ENCODE assay signal across 8 cellular contexts in the genomic region with DNA sequence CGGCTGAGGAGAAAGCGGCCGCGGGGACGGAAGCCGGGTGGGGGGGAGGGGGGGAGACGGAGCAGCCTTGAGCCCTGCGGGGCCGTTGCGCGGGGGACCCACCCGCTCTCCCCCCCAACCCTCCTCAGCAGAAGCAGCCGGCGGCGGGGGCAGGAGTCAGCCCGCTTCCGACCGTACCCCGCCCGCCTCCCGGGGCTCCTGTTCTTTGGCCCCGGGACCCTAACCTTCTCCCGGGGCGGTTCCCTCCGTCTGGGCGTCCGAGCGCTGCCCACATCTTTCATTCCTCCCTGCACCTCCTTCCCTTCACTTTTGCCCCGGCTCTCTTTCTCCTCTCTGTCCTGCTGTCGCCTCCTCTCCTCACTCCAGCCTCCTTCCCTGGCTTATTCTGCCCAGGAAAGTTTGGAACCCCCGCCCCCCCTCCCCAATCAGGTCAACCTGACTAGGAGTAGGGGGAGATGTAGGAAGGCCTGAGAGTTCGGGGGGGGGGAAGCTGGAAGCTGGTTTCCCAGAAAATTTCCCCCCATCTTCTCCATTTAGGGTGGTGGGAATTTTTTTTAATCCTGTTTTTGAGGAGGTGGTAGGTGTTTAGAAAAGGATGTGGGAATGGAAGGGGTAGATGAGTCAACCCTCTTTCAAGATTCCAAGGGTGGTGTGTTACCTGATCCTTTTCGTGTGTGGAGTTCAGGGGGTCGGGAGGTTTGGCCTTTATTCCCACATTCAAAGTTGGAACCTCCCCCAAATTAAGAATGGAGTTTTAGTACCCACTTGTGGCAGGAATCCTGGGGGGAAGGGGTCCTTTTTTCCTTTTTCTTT. TPM values are rescaled to one million over a fixed set of nuclear protein-coding genes. Genes with fewer than 3 reads are reported as not detected.
DNase-seq lines count a peak whose midpoint lies in the region; ATAC-seq, FAIRE-seq and TF ChIP-seq lines count a peak whose summit lies in the region.

No MANE protein-coding gene starts in this region.

- peaks cover 17% of the 10 kb centered on the region for H3K36me3 Mint-ChIP-seq in activated CD4-positive, alpha-beta T cell treated with anti-CD3 and anti-CD28 coated beads, Interleukin-2, amount 10 ng/mL, durations not matched to agents 24 days and 14 days (ENCODE audit: low read depth)
- H3K36me3 Mint-ChIP-seq in type B pancreatic cell = peaks cover 8% of the 10 kb centered on the region

- no peak for FAIRE-seq in HTR-8/SVneo (lab: Jason Lieb, UNC)

- peaks cover 7% of the 10 kb centered on the region for H3K27me3 Mint-ChIP-seq in activated CD4-positive, alpha-beta T cell treated with anti-CD3 and anti-CD28 coated beads, Interleukin-2, amount 10 ng/mL, durations not matched to agents 24 days and 14 days
- H3K27me3 Mint-ChIP-seq in type B pancreatic cell = peaks cover 8% of the 10 kb centered on the region

- peak overlapping the region; percentile 88 for H3K4me3 Mint-ChIP-seq in activated CD4-positive, alpha-beta T cell treated with anti-CD3 and anti-CD28 coated beads, Interleukin-2, amount 10 ng/mL, durations not matched to agents 24 days and 14 days
- H3K4me3 Mint-ChIP-seq in type B pancreatic cell = peak overlapping the region; percentile 93

- H3K27ac ChIP-seq in brain microvascular endothelial cell = peak overlapping the region; percentile 46
- H3K27ac ChIP-seq in right lobe of liver = peak overlapping the region; percentile 46 to 89 (median 76)

- no peaks in the 10 kb centered on the region for H3K36me3 ChIP-seq in brain microvascular endothelial cell (replicated peaks)
- H3K36me3 ChIP-seq in right lobe of liver = no peaks in the 10 kb centered on the region

- DNase-seq in activated CD4-positive, alpha-beta T cell treated with anti-CD3 and anti-CD28 coated beads, Interleukin-2, amount 10 ng/mL, durations not matched to agents 24 days and 14 days = no peak
- DNase-seq in activated CD4-positive, alpha-beta T cell treated with anti-CD3 and anti-CD28 coated beads for 4 hours = no peak
- peak; percentile 21 for DNase-seq in HTR-8/SVneo (ENCODE audit: insufficient read length, low spot score)
- no peak for DNase-seq in brain microvascular endothelial cell
- DNase-seq in right lobe of liver = no peak
- DNase-seq in type B pancreatic cell (ENCODE audit: extremely low spot score, unreplicated experiment) = peak; percentile 72
- no peak for DNase-seq in SHP77 (lab: John Stamatoyannopoulos, UW)
- no peak for DNase-seq in putamen (ENCODE audit: low spot score)

- peak; percentile 2 to 11 (median 4) for ATAC-seq in right lobe of liver

- in situ Hi-C loops in brain microvascular endothelial cell (cut with HindIII; ENCODE audit: low pct_ligation_motif_present, low sequenced_read_pairs) = no loop called here

- 3% methylated on average over 13 of the region's 34 CpGs for WGBS in right lobe of liver (ENCODE audit: insufficient coverage, low coverage, low lambda C conversion rate, missing lambda C conversion rate)

- no peak for TF ChIP-seq POLR2A in right lobe of liver (IDR thresholded peaks at IDR 0.05)

- TF ChIP-seq CTCF in brain microvascular endothelial cell (IDR thresholded peaks at IDR 0.05; ENCODE audit: low read depth, low read length, missing control alignments) (no peak), right lobe of liver (IDR thresholded peaks at IDR 0.05) (no peak), type B pancreatic cell (conservative IDR thresholded peaks at IDR 0.05) (no peak)

- no peaks in the 10 kb centered on the region for H3K9me3 Mint-ChIP-seq in activated CD4-positive, alpha-beta T cell treated with anti-CD3 and anti-CD28 coated beads, Interleukin-2, amount 10 ng/mL, durations not matched to agents 24 days and 14 days
- peaks cover 7% of the 10 kb centered on the region for H3K9me3 Mint-ChIP-seq in type B pancreatic cell

- H3K27ac Mint-ChIP-seq in activated CD4-positive, alpha-beta T cell treated with anti-CD3 and anti-CD28 coated beads, Interleukin-2, amount 10 ng/mL, durations not matched to agents 24 days and 14 days = peak overlapping the region; percentile 87
- H3K27ac Mint-ChIP-seq in type B pancreatic cell = no peak overlapping the region

- no peaks in the 10 kb centered on the region for H3K27me3 ChIP-seq in brain microvascular endothelial cell (replicated peaks)
- no peaks in the 10 kb centered on the region for H3K27me3 ChIP-seq in right lobe of liver

- H3K9me3 ChIP-seq in right lobe of liver = no peaks in the 10 kb centered on the region

- intact Hi-C loops in activated CD4-positive, alpha-beta T cell treated with anti-CD3 and anti-CD28 coated beads, Interleukin-2, amount 10 ng/mL, durations not matched to agents 24 days and 14 days (cut with micrococcal nuclease) = loop anchor here (1.0 to 10.0 kb wide), 7 partner anchors 15 to 567 kb away; partner anchors contain the start of genes IFT20, LYRM9, SARM1 and TNFAIP1
- intact Hi-C loops in right lobe of liver (cut with DNase I) = no loop called here

- H3K4me1 Mint-ChIP-seq in activated CD4-positive, alpha-beta T cell treated with anti-CD3 and anti-CD28 coated beads, Interleukin-2, amount 10 ng/mL, durations not matched to agents 24 days and 14 days = peaks cover 55% of the 10 kb centered on the region
- H3K4me1 Mint-ChIP-seq in type B pancreatic cell (ENCODE audit: unreplicated experiment) = peaks cover 36% of the 10 kb centered on the region

- H3K4me3 ChIP-seq in brain microvascular endothelial cell (ENCODE audit: low read depth, low read length) (peak overlapping the region; percentile 78), right lobe of liver (peak overlapping the region; percentile 81 to 95 (median 92))

- H3K4me1 ChIP-seq in right lobe of liver = peaks cover 0 to 31% (median 8%) of the 10 kb centered on the region in 4 donors

RNA-seq across cellular contexts. Expression of gene NLK, which starts 0.4 kb away (rescaled TPM):
- total RNA-seq in activated CD4-positive, alpha-beta T cell treated with anti-CD3 and anti-CD28 coated beads, Interleukin-2, amount 10 ng/mL, durations not matched to agents 24 days and 14 days = 11.4 and 12.0 TPM in 2 replicates
- total RNA-seq in right lobe of liver (10 to 100 TPM in 3 of 6 experiments, 1 to 10 TPM in 3; 8.8 to 10.6 (median 9.9) TPM), type B pancreatic cell (ENCODE audit: low replicate concordance) (25.4 and 26.2 TPM in 2 replicates)

Comparison
In these comparisons a context has a peak if more than half of its experiments do, and no peak if none do; other contexts are left out.
1. DNase-seq: peak in HTR-8/SVneo (single experiment) and type B pancreatic cell (single experiment); none in activated CD4-positive, alpha-beta T cell treated with anti-CD3 and anti-CD28 coated beads, Interleukin-2, amount 10 ng/mL, durations not matched to agents 24 days and 14 days (single experiment), activated CD4-positive, alpha-beta T cell treated with anti-CD3 and anti-CD28 coated beads for 4 hours (0 of 2), brain microvascular endothelial cell (single experiment), right lobe of liver (0 of 3), SHP77 (0 of 2) and putamen (single experiment).